ENCODE assay signal across 11 cellular contexts in genomic region chr21:44929799-44930542, GRCh38. TPM values are rescaled to one million over a fixed set of nuclear protein-coding genes. Genes with fewer than 3 reads are reported as not detected.
DNase-seq lines count a peak whose midpoint lies in the region; ATAC-seq, FAIRE-seq and TF ChIP-seq lines count a peak whose summit lies in the region.
"Had no signal": no experiment of that assay in that cellular context is flagged by ENCODE, and none has a peak within 500 bp of the region (broad histone marks: within the 10 kb centered on the region; RNA-seq: fewer than 3 reads in every experiment).

No MANE protein-coding gene starts in this region.

- H2AFZ ChIP-seq in DND-41 (ENCODE audit: low read depth, low read length), result no peak overlapping the region

- H3K79me2 ChIP-seq in DND-41 (ENCODE audit: insufficient read depth, low read length), result no peaks in the 10 kb centered on the region

- no peak for FAIRE-seq in A549 (lab: Jason Lieb, UNC)

- DNase-seq in A549 (ENCODE audit: low read depth in 1 of 2, low spot score in 1 of 2), result no peak
- no peak for DNase-seq in DND-41
- no peak for DNase-seq in SJSA1 (ENCODE audit: low read depth in 1 of 2, low spot score in 2 of 2)
- DNase-seq in memory B cell (ENCODE audit: low spot score in 2 of 2), result no peak
- DNase-seq in stimulated activated CD8-positive, alpha-beta memory T cell treated with anti-CD3 and anti-CD28 coated beads, Interleukin-4, amount 100 ng/mL, for 48 hours, result no peak
- DNase-seq in cerebellar cortex (ENCODE audit: low spot score), result no peak
- DNase-seq: NCI-H2107 had no signal

- peak overlapping the region; percentile 87 for H3K4me3 Mint-ChIP-seq in memory B cell

- H3K4me1 Mint-ChIP-seq in memory B cell, result peaks cover 57% of the 10 kb centered on the region

- POLR2A ChIA-PET in A549 (lab: Yijun Ruan, JAX), result no interaction called here

- H3K9ac ChIP-seq in DND-41 (ENCODE audit: low read depth, low read length), result peak overlapping the region; percentile 35
- H3K9ac ChIP-seq: KMS-11 had no signal

- H3K4me2 ChIP-seq in A549 (no peak overlapping the region), DND-41 (ENCODE audit: insufficient read depth, low read length) (peak overlapping the region; percentile 77)
- H3K4me2 ChIP-seq: KMS-11 had no signal

- H3K27ac Mint-ChIP-seq in memory B cell, result peak overlapping the region; percentile 85

- H3K36me3 ChIP-seq in DND-41 (ENCODE audit: insufficient read depth, low read length) (no peaks in the 10 kb centered on the region), SJSA1 (peaks cover 11% of the 10 kb centered on the region)
- H3K36me3 ChIP-seq: Peyer's patch had no signal

- no peaks in the 10 kb centered on the region for H3K36me3 Mint-ChIP-seq in memory B cell

- no peak for ATAC-seq in A549
- no peak for ATAC-seq in DND-41 (ENCODE audit: insufficient read depth, low read depth)
- ATAC-seq in memory B cell (ENCODE audit: low read depth), result no peak
- ATAC-seq in HG02571 (IDR thresholded peaks at IDR 0.05; ENCODE audit: unreplicated experiment), result no peak
- ATAC-seq in HG02610 (IDR thresholded peaks at IDR 0.05; ENCODE audit: unreplicated experiment), result no peak

- peaks cover 3% of the 10 kb centered on the region for H3K9me3 Mint-ChIP-seq in memory B cell

- WGBS in A549 (ENCODE audit: missing lambda C conversion rate), result 84% methylated on average over 9 of the region's 9 CpGs

- no peak for TF ChIP-seq POLR2A in A549 (IDR thresholded peaks at IDR 0.05; ENCODE audit: low read length)

- no peak for TF ChIP-seq RAD21 in A549 (conservative IDR thresholded peaks at IDR 0.05 in 1 of 2, IDR thresholded peaks at IDR 0.05 in 1 of 2)

- no peak for TF ChIP-seq EP300 in A549 (IDR thresholded peaks at IDR 0.05)

- H3K9me3 ChIP-seq in A549, result no peaks in the 10 kb centered on the region
- no peaks in the 10 kb centered on the region for H3K9me3 ChIP-seq in DND-41 (ENCODE audit: insufficient read depth, low read length, severe bottlenecking)
- no peaks in the 10 kb centered on the region for H3K9me3 ChIP-seq in SJSA1 (replicated peaks)
- H3K9me3 ChIP-seq: Peyer's patch had no signal

- H3K4me3 ChIP-seq in A549 (no peak overlapping the region), DND-41 (ENCODE audit: low read depth in 1 of 2, low read length in 2 of 2) (no peak overlapping the region; a peak in 1 of 4 replicates), SJSA1 (no peak overlapping the region)

- peaks cover 43% of the 10 kb centered on the region for H3K4me1 ChIP-seq in A549
- H3K4me1 ChIP-seq in DND-41 (ENCODE audit: insufficient read depth, low read length), result peaks cover 82% of the 10 kb centered on the region
- peaks cover 76% of the 10 kb centered on the region for H3K4me1 ChIP-seq in SJSA1 (replicated peaks)

- TF ChIP-seq CTCF in A549 (IDR thresholded peaks at IDR 0.05) (no peak), DND-41 (IDR thresholded peaks at IDR 0.05; ENCODE audit: borderline replicate concordance, extremely low read depth, low read length, poor library complexity, severe bottlenecking) (no peak)

- H3K27me3 ChIP-seq in DND-41 (ENCODE audit: insufficient read depth, low read length, poor library complexity), result peaks cover 7% of the 10 kb centered on the region
- H3K27me3 ChIP-seq in SJSA1 (replicated peaks), result no peaks in the 10 kb centered on the region

- H3K27me3 Mint-ChIP-seq in memory B cell, result no peaks in the 10 kb centered on the region

- H4K20me1 ChIP-seq in DND-41 (ENCODE audit: insufficient read depth, low read length), result peaks cover 6% of the 10 kb centered on the region; the same call in 1 of the 2 replicates

- peak overlapping the region; percentile 96 to 98; a peak in 5 of 6 replicates for H3K27ac ChIP-seq in A549
- peak overlapping the region; percentile 85 for H3K27ac ChIP-seq in DND-41 (ENCODE audit: low read length)
- H3K27ac ChIP-seq in SJSA1, result peak overlapping the region; percentile 94; the same call in 1 of the 2 replicates
- H3K27ac ChIP-seq: KMS-11 had no signal

- CTCF ChIA-PET in A549 (lab: Yijun Ruan, JAX), result interaction anchor here (0.6 to 1.5 kb wide), 5 partner anchors 9 to 235 kb away, joined by 3 to 7 read pairs (median 4); partner anchors contain the start of gene SLX9

TF ChIP-seq in A549, 52 proteins besides CTCF, POLR2A, EP300 and RAD21:
- TF ChIP-seq NFE2L2 (conservative IDR thresholded peaks at IDR 0.05; ENCODE audit: low read length) (no peak), ZFP36 (IDR thresholded peaks at IDR 0.05; ENCODE audit: borderline replicate concordance, partially characterized antibody) (no peak), FOXS1 (CRISPR knock-in tag; IDR thresholded peaks at IDR 0.05) (no peak), TFCP2L1 (CRISPR knock-in tag; IDR thresholded peaks at IDR 0.05) (no peak), EHMT2 (IDR thresholded peaks at IDR 0.05; ENCODE audit: low read depth) (no peak), CBX2 (IDR thresholded peaks at IDR 0.05; ENCODE audit: borderline replicate concordance, low read depth) (no peak), KDM5A (IDR thresholded peaks at IDR 0.05) (no peak)
- TF ChIP-seq, protein P1, sequence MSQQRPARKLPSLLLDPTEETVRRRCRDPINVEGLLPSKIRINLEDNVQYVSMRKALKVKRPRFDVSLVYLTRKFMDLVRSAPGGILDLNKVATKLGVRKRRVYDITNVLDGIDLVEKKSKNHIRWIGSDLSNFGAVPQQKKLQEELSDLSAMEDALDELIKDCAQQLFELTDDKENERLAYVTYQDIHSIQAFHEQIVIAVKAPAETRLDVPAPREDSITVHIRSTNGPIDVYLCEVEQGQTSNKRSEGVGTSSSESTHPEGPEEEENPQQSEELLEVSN (IDR thresholded peaks at IDR 0.05; ENCODE audit: borderline replicate concordance, low read depth), result no peak

RNA-seq across cellular contexts. Expression of gene ITGB2, which starts 9.3 kb away (rescaled TPM):
- 0.59 and 0.62 TPM in 2 replicates for polyA plus RNA-seq in A549 (2011; rRNA removed)
- polyA plus RNA-seq in A549 (2012; cell fraction: cytosol; rRNA removed), result 0.27 and 0.32 TPM in 2 replicates
- polyA plus RNA-seq in A549 (2012; cell fraction: nucleus; rRNA removed), result 0.65 and 1.1 TPM in 2 replicates
- 0.34 to 0.54 TPM (median 0.46 TPM) in 3 replicates for polyA plus RNA-seq in A549 (2017; fragmentation: RNase III; extraction: RNeasy Plus Mini Kit Qiagen cat#74134 plus additional on column Dnase treatment)
- 0.29 and 1.1 TPM in 2 replicates for polyA minus RNA-seq in A549 (2011; rRNA and poly(A)+ RNA removed)
- 116 and 120 TPM in 2 replicates for total RNA-seq in SJSA1 (2014; rRNA removed; shearing (Covaris generic))

RNA-seq across cellular contexts. Expression of gene SLX9, which starts 9.9 kb away (rescaled TPM):
- polyA plus RNA-seq in A549 (2011; rRNA removed), result 12.7 and 26.9 TPM in 2 replicates
- polyA plus RNA-seq in A549 (2012; cell fraction: cytosol; rRNA removed), result 46.9 and 53.8 TPM in 2 replicates
- 34.0 and 36.1 TPM in 2 replicates for polyA plus RNA-seq in A549 (2012; cell fraction: nucleus; rRNA removed)
- polyA plus RNA-seq in A549 (2017; fragmentation: RNase III; extraction: RNeasy Plus Mini Kit Qiagen cat#74134 plus additional on column Dnase treatment), result 40.4 to 43.1 TPM (median 40.6 TPM) in 3 replicates
- polyA minus RNA-seq in A549 (2011; rRNA and poly(A)+ RNA removed), result 6.0 and 9.4 TPM in 2 replicates
- 25.5 and 31.6 TPM in 2 replicates for total RNA-seq in SJSA1 (2014; rRNA removed; shearing (Covaris generic))

RNA-seq across cellular contexts. Expression of gene PTTG1IP, which starts 56.5 kb away (rescaled TPM):
- polyA plus RNA-seq in A549 (2011; rRNA removed) (97.6 and 99.4 TPM in 2 replicates), A549 (2017; fragmentation: RNase III; extraction: RNeasy Plus Mini Kit Qiagen cat#74134 plus additional on column Dnase treatment) (93.2 to 103 TPM (median 98.7 TPM) in 3 replicates)
- polyA plus RNA-seq in A549 (2012; cell fraction: cytosol; rRNA removed), result 49.3 and 65.6 TPM in 2 replicates
- 52.1 and 60.9 TPM in 2 replicates for polyA plus RNA-seq in A549 (2012; cell fraction: nucleus; rRNA removed)
- 51.4 and 52.1 TPM in 2 replicates for polyA minus RNA-seq in A549 (2011; rRNA and poly(A)+ RNA removed)
- total RNA-seq in SJSA1 (2014; rRNA removed; shearing (Covaris generic)), result 403 and 590 TPM in 2 replicates
